Comparison of ENCODE assay signal across 1 cellular context in genomic region chr20:63129376-63129965, GRCh38.
TF ChIP-seq lines count a peak whose summit lies in the region.

No MANE protein-coding gene starts in this region.

TF ChIP-seq in H1, 55 proteins besides CTCF, POLR2A, EP300 and RAD21 (continued from another document):
- TF ChIP-seq E2F6 (IDR thresholded peaks at IDR 0.05) (no peak), CREB1 (IDR thresholded peaks at IDR 0.05) (no peak), BCL11A (IDR thresholded peaks at IDR 0.05; ENCODE audit: low read depth in 2 of 2, low read length in 2 of 2) (no peak), MAX (IDR thresholded peaks at IDR 0.05) (no peak), MAFK (IDR thresholded peaks at IDR 0.05; ENCODE audit: low read depth, low read length) (no peak), ZNF274 (IDR thresholded peaks at IDR 0.05; ENCODE audit: borderline replicate concordance, extremely low read depth, low read length) (no peak), SP4 (IDR thresholded peaks at IDR 0.05; ENCODE audit: low read length) (no peak), RBBP5 (IDR thresholded peaks at IDR 0.05; ENCODE audit: borderline replicate concordance, low read depth, low read length) (no peak), CBX8 (IDR thresholded peaks at IDR 0.05; ENCODE audit: borderline replicate concordance, low read depth, low read length) (no peak), ATF3 (IDR thresholded peaks at IDR 0.05; ENCODE audit: insufficient read depth, low read depth, low read length) (no peak), CBX5 (IDR thresholded peaks at IDR 0.05; ENCODE audit: low read depth, low read length) (no peak), ASH2L (IDR thresholded peaks at IDR 0.05; ENCODE audit: low read length) (no peak), TAF7 (optimal IDR thresholded peaks at IDR 0.05; ENCODE audit: borderline replicate concordance, low read depth, low read length) (no peak), TBP (IDR thresholded peaks at IDR 0.05; ENCODE audit: low read depth, low read length) (no peak), TAF1 (IDR thresholded peaks at IDR 0.05; ENCODE audit: low read depth, low read length) (no peak), POU5F1 (IDR thresholded peaks at IDR 0.05; ENCODE audit: low read depth, low read length) (no peak), JUN (IDR thresholded peaks at IDR 0.05; ENCODE audit: low read depth, low read length) (no peak), EZH2 (IDR thresholded peaks at IDR 0.05; ENCODE audit: low read depth, low read length, severe bottlenecking) (no peak), HDAC2 (IDR thresholded peaks at IDR 0.05; ENCODE audit: borderline replicate concordance in 1 of 2, low read depth in 2 of 2, low read length in 2 of 2) (no peak)
TF ChIP-seq in H1: peak in this region for 0.
